ENCODE assay signal across 8 cellular contexts in the genomic region with DNA sequence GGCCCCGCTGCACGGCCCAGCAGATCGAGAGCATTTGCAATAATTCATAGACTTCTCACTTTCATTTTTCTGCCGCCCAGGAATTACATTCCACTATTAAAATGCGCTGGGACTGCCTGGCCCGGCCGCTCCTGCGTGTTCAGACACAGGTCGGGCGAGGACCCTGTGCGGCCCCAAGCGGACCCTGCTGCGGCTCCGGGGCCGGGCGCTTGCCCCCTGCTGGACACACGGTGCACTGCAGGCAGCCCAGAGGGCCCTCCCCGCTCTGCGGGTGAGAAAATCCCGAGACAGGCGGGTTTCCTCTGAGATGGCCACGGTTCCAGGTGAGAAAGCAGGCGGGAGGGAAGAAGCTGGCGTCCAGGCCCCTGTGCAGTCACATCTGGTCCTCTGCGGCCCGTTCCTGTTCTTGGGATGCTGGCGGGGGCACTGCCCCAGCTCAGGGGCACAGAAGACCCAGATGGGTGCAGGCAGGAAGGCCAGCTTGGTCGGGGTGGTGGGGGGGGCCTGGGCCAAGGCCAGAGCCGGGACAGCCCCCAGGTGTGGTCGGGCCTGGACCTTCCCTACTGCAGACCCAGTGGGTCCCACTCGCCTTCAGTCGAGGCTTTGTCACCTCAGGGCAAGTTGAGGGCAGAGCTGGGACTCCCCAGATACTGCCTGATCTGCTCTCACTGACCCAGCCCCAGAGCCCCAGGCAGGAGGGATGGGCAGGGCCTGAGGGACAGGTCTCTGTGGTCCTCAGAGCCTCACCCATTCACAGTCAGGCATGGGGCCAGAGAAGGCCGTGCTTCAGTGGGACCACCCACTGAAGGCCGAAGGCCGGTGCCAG.
DNase-seq lines count a peak whose midpoint lies in the region; ATAC-seq and TF ChIP-seq lines count a peak whose summit lies in the region.
"Not testable (repeated sequence)": the region's sequence is repeated elsewhere in the genome, so short reads cannot be mapped to it uniquely, and the experiment has no call there.

No MANE protein-coding gene starts in this region.

- POLR2A ChIA-PET in naive thymus-derived CD8-positive, alpha-beta T cell (lab: Charles Lee), result interaction anchor here (0.8 to 1.6 kb wide), 4 partner anchors 18 to 147 kb away, joined by 3 to 8 read pairs (median 3); no protein-coding TSS in a partner anchor

- not testable (repeated sequence) for TF ChIP-seq EP300 in gastroesophageal sphincter (IDR thresholded peaks at IDR 0.05)

- H3K27ac Mint-ChIP-seq in naive thymus-derived CD8-positive, alpha-beta T cell, result peak overlapping the region in 3 of 10 donors; percentile 15 to 63 (median 52)

- TF ChIP-seq POLR2A in gastroesophageal sphincter (IDR thresholded peaks at IDR 0.05), result not testable (repeated sequence)

- not testable (repeated sequence) for H3K36me3 Mint-ChIP-seq in naive thymus-derived CD8-positive, alpha-beta T cell

- H3K27me3 Mint-ChIP-seq in naive thymus-derived CD8-positive, alpha-beta T cell, result peaks cover 2 to 16% (median 9%) of the 10 kb centered on the region in 5 donors

- H3K9me3 ChIP-seq in gastroesophageal sphincter, result not testable (repeated sequence)

- peak overlapping the region; percentile 25 to 38 for H3K4me3 ChIP-seq in gastroesophageal sphincter

- ATAC-seq in gastroesophageal sphincter, result peak; percentile 76
- ATAC-seq in naive thymus-derived CD8-positive, alpha-beta T cell, result peak; percentile 79 to 89

- peak overlapping the region in 2 of 4 donors; percentile 51 to 55 for H3K27ac ChIP-seq in gastroesophageal sphincter

- H3K36me3 ChIP-seq in gastroesophageal sphincter, result not testable (repeated sequence)

- not testable (repeated sequence) for H3K9me3 Mint-ChIP-seq in naive thymus-derived CD8-positive, alpha-beta T cell

- H3K4me1 ChIP-seq in gastroesophageal sphincter, result peaks cover 0 to 14% (median 5%) of the 10 kb centered on the region in 3 donors

- peak; percentile 54 for DNase-seq in AG08395 (ENCODE audit: low spot score)
- peak; percentile 66 for DNase-seq in GM19238 (ENCODE audit: insufficient read length, low spot score)
- peak; percentile 12 for DNase-seq in NCI-H1092 (lab: John Stamatoyannopoulos, UW)
- peak; percentile 71 for DNase-seq in activated CD4-positive, CD25-positive, alpha-beta regulatory T cell treated with anti-CD3 and anti-CD28 coated beads, Interleukin-2, amount 50 U/mL, for 72 hours
- peak; percentile 15 for DNase-seq in activated naive CD8-positive, alpha-beta T cell treated with anti-CD3 and anti-CD28 coated beads, Interleukin-2, amount 50 U/mL, for 16 hours (ENCODE audit: low read depth, low spot score)
- peak; percentile 40 to 73 (median 60) for DNase-seq in naive thymus-derived CD8-positive, alpha-beta T cell
- peak; percentile 8 for DNase-seq in stimulated activated CD8-positive, alpha-beta memory T cell treated with anti-CD3 and anti-CD28 coated beads, Interleukin-12 subunit alpha, Interleukin-12 subunit beta, amount 100 ng/mL, for 24 hours (ENCODE audit: extremely low read depth)

- H3K4me3 Mint-ChIP-seq in naive thymus-derived CD8-positive, alpha-beta T cell, result peak overlapping the region in 9 of 10 donors; percentile 12 to 72 (median 50)

- H3K27me3 ChIP-seq in gastroesophageal sphincter, result peaks cover 42% of the 10 kb centered on the region

- peak in 3 of 4 experiments; percentile 81 to 94 (median 85) for TF ChIP-seq CTCF in gastroesophageal sphincter (IDR thresholded peaks at IDR 0.05)

- H3K4me1 Mint-ChIP-seq in naive thymus-derived CD8-positive, alpha-beta T cell, result peaks cover 8 to 29% (median 21%) of the 10 kb centered on the region in 4 donors

- WGBS in gastroesophageal sphincter (ENCODE audit: low coverage in 1 of 2), 2 donors, result 0% methylated on average over 7 of the region's 35 CpGs; no CpG with 5 or more reads in 1 of the 2 donors

Comparison
In these comparisons a context has a peak if more than half of its experiments do, and no peak if none do; other contexts are left out.
1. DNase-seq: peak in every context shown above with its lines; median percentile 71 in activated CD4-positive, CD25-positive, alpha-beta regulatory T cell treated with anti-CD3 and anti-CD28 coated beads, Interleukin-2, amount 50 U/mL, for 72 hours; 66 in GM19238; 60 in naive thymus-derived CD8-positive, alpha-beta T cell; 54 in AG08395; 15 in activated naive CD8-positive, alpha-beta T cell treated with anti-CD3 and anti-CD28 coated beads, Interleukin-2, amount 50 U/mL, for 16 hours; 12 in NCI-H1092; 8 in stimulated activated CD8-positive, alpha-beta memory T cell treated with anti-CD3 and anti-CD28 coated beads, Interleukin-12 subunit alpha, Interleukin-12 subunit beta, amount 100 ng/mL, for 24 hours.